25 cellular contexts compared by ENCODE assay signal in the genomic region with DNA sequence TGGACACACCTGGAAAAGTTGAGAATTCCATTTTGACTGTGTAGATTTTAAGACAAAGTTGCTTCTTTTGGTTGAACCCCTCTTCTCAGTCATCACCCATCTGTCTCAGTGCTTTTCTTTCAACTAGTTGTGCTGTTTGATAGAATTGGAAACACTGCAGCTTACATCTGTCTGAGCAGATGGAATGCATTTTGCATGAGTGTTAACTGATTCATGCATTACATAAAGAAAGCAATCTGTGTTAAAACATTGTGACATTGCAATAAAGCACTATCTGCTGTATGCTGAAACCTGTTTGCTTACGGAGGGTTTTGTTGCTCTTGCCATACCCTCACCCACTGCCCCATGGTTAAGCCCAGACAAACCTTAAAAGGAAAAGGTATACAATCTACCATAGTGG. TPM values are rescaled to one million over a fixed set of nuclear protein-coding genes. Genes with fewer than 3 reads are reported as not detected.
DNase-seq lines count a peak whose midpoint lies in the region; ATAC-seq and TF ChIP-seq lines count a peak whose summit lies in the region.
"Had no signal": no experiment of that assay in that cellular context is flagged by ENCODE, and none has a peak within 500 bp of the region (broad histone marks: within the 10 kb centered on the region; RNA-seq: fewer than 3 reads in every experiment).

No MANE protein-coding gene starts in this region.

- no peak overlapping the region for H3K23ac ChIP-seq in mesenchymal stem cell (ENCODE audit: low read length in 2 of 2)

- intact Hi-C loops in transverse colon (cut with DNase I; ENCODE audit: low total_unique reads), result no loop called here

- H2BK120ac ChIP-seq in mesenchymal stem cell (ENCODE audit: low read depth, low read length), result no peak overlapping the region

- H3K9me3 ChIP-seq in adipocyte (ENCODE audit: control insufficient read depth, low read length) (no peaks in the 10 kb centered on the region), mesenchymal stem cell (ENCODE audit: control insufficient read depth, low read length) (no peaks in the 10 kb centered on the region), T-helper 17 cell (ENCODE audit: control insufficient read depth, low read length, poor library complexity, severe bottlenecking) (no peaks in the 10 kb centered on the region), transverse colon (no peaks in the 10 kb centered on the region)

- WGBS in mesenchymal stem cell, result no CpG with 5 or more reads among the region's 1 CpG
- WGBS in transverse colon (ENCODE audit: low coverage in 1 of 2), 2 donors, result 40 to 52% methylated on average over 1 of the region's 1 CpG

- no peak overlapping the region for H3K14ac ChIP-seq in mesenchymal stem cell (ENCODE audit: low read length in 2 of 2)

- no peaks in the 10 kb centered on the region for H3K27me3 Mint-ChIP-seq in T-helper 17 cell
- H3K27me3 Mint-ChIP-seq: CD4-positive, alpha-beta T cell had no signal

- TF ChIP-seq POLR2A in transverse colon (IDR thresholded peaks at IDR 0.05), result no peak

- no peak overlapping the region for H2BK12ac ChIP-seq in mesenchymal stem cell (ENCODE audit: low read length in 2 of 2)

- H3K36me3 ChIP-seq in adipocyte (ENCODE audit: control insufficient read depth, insufficient read depth, low read length, severe bottlenecking), result no peaks in the 10 kb centered on the region
- H3K36me3 ChIP-seq in brain microvascular endothelial cell (replicated peaks), result no peaks in the 10 kb centered on the region
- no peaks in the 10 kb centered on the region for H3K36me3 ChIP-seq in mesenchymal stem cell (ENCODE audit: control insufficient read depth in 1 of 2, insufficient read depth in 2 of 2, low read depth in 1 of 2, low read length in 2 of 2)
- no peaks in the 10 kb centered on the region for H3K36me3 ChIP-seq in transverse colon

- no peak overlapping the region for H3K9ac ChIP-seq in adipocyte (ENCODE audit: low read length)
- no peak overlapping the region for H3K9ac ChIP-seq in mesenchymal stem cell (ENCODE audit: low read length)

- H3K79me1 ChIP-seq in mesenchymal stem cell (replicated peaks; ENCODE audit: low read length, poor library complexity, severe bottlenecking), result peaks cover 1% of the 10 kb centered on the region

- peak; percentile 31 for DNase-seq in adipocyte (ENCODE audit: low read depth)
- peak; percentile 6 for DNase-seq in brain microvascular endothelial cell
- DNase-seq in fibroblast of mammary gland (ENCODE audit: low read depth), result peak; percentile 12
- no peak for DNase-seq in mesenchymal stem cell
- DNase-seq in T-helper 17 cell, result no peak
- no peak for DNase-seq in transverse colon
- DNase-seq in DMS53 treated with DMSO at 0.1 percent for 48 hours (lab: John Stamatoyannopoulos, UW; ENCODE audit: unreplicated experiment), result no peak
- DNase-seq: CD4-positive, alpha-beta T cell; COR-L47; DMS79 treated with DMSO at 0.1 percent for 48 hours; HCEC 1CT; KBM-7; MM.1S; NCI-H1048; NCI-H187; NCI-H446 treated with DMSO at 0.1 percent for 48 hours; SIG-M5 had no signal

- H3K4me2 ChIP-seq in mesenchymal stem cell (ENCODE audit: low read length, poor library complexity, severe bottlenecking), result no peak overlapping the region
- H3K4me2 ChIP-seq: GM23338 had no signal

- no peaks in the 10 kb centered on the region for H3K36me3 Mint-ChIP-seq in T-helper 17 cell (ENCODE audit: low read depth)

- H3K27me3 ChIP-seq in adipocyte (replicated peaks; ENCODE audit: control insufficient read depth, insufficient read depth, low read length), result peaks cover 7% of the 10 kb centered on the region
- no peaks in the 10 kb centered on the region for H3K27me3 ChIP-seq in brain microvascular endothelial cell (replicated peaks)
- peaks cover 0 to 17% of the 10 kb centered on the region in 2 experiments for H3K27me3 ChIP-seq in mesenchymal stem cell (ENCODE audit: control insufficient read depth in 1 of 2, insufficient read depth in 1 of 2, low read length in 2 of 2)
- H3K27me3 ChIP-seq in transverse colon, result no peaks in the 10 kb centered on the region

- no peak overlapping the region for H3K27ac Mint-ChIP-seq in T-helper 17 cell
- H3K27ac Mint-ChIP-seq: CD4-positive, alpha-beta T cell; GM23338 had no signal

- H2BK15ac ChIP-seq in mesenchymal stem cell (ENCODE audit: low read depth, poor library complexity, severe bottlenecking), result no peak overlapping the region

- H4K91ac ChIP-seq in mesenchymal stem cell (ENCODE audit: low read length), result no peak overlapping the region

- no peaks in the 10 kb centered on the region for H3K4me1 Mint-ChIP-seq in T-helper 17 cell

- H3K18ac ChIP-seq in mesenchymal stem cell (ENCODE audit: low read depth in 1 of 2, low read length in 2 of 2), result no peak overlapping the region

- H3K4ac ChIP-seq in mesenchymal stem cell (ENCODE audit: low read depth in 1 of 2, low read length in 2 of 2), result no peak overlapping the region

- H3K4me3 Mint-ChIP-seq in T-helper 17 cell, result no peak overlapping the region
- H3K4me3 Mint-ChIP-seq: CD4-positive, alpha-beta T cell; GM23338 had no signal

- H2BK5ac ChIP-seq in mesenchymal stem cell (ENCODE audit: low read depth, low read length, poor library complexity, severe bottlenecking), result no peak overlapping the region

- ATAC-seq in T-helper 17 cell (no peak), GM19452 (IDR thresholded peaks at IDR 0.05; ENCODE audit: unreplicated experiment) (no peak)
- ATAC-seq: GM12878, GM23338, HepG2, Panc1 had no signal

- H4K8ac ChIP-seq in mesenchymal stem cell (ENCODE audit: low read length), result no peak overlapping the region

- H3K4me1 ChIP-seq in adipocyte (ENCODE audit: control insufficient read depth, insufficient read depth, low read length), result no peaks in the 10 kb centered on the region
- H3K4me1 ChIP-seq in mesenchymal stem cell (ENCODE audit: control insufficient read depth, insufficient read depth, low read depth, low read length), result no peaks in the 10 kb centered on the region
- H3K4me1 ChIP-seq in transverse colon, result no peaks in the 10 kb centered on the region

- in situ Hi-C loops in brain microvascular endothelial cell (cut with HindIII; ENCODE audit: low pct_ligation_motif_present, low sequenced_read_pairs) (no loop called here), transverse colon (cut with MboI; ENCODE audit: low pct_ligation_motif_present in 1 of 4, low pct_unique_long_range_greater_than_20kb in 1 of 4, low sequenced_read_pairs in 3 of 4) (no loop called here)

- H3K4me3 ChIP-seq in adipocyte (ENCODE audit: low read length) (no peak overlapping the region), brain microvascular endothelial cell (ENCODE audit: low read depth, low read length) (no peak overlapping the region), fibroblast of mammary gland (ENCODE audit: control insufficient read depth, low read depth, low read length) (no peak overlapping the region), mesenchymal stem cell (ENCODE audit: insufficient read depth in 1 of 2, low read depth in 1 of 2, low read length in 2 of 2) (no peak overlapping the region), transverse colon (no peak overlapping the region)
- H3K4me3 ChIP-seq: GM12878, GM23338 had no signal

- TF ChIP-seq CTCF in brain microvascular endothelial cell (IDR thresholded peaks at IDR 0.05; ENCODE audit: low read depth, low read length, missing control alignments) (no peak), fibroblast of mammary gland (conservative IDR thresholded peaks at IDR 0.05; ENCODE audit: control insufficient read depth, insufficient read depth, low read depth, low read length) (no peak), transverse colon (IDR thresholded peaks at IDR 0.05) (no peak)

- TF ChIP-seq EP300 in transverse colon (IDR thresholded peaks at IDR 0.05; ENCODE audit: low read depth), result no peak

- H2AFZ ChIP-seq in mesenchymal stem cell (ENCODE audit: low read depth, low read length), result no peak overlapping the region
- H2AFZ ChIP-seq: GM23338 had no signal

- H2AK5ac ChIP-seq in mesenchymal stem cell (ENCODE audit: low read length, severe bottlenecking), result no peak overlapping the region

- no peak overlapping the region for H3K27ac ChIP-seq in brain microvascular endothelial cell
- peak overlapping the region; percentile 26 for H3K27ac ChIP-seq in mesenchymal stem cell (ENCODE audit: low read length, poor library complexity, severe bottlenecking)
- H3K27ac ChIP-seq in transverse colon, result no peak overlapping the region
- H3K27ac ChIP-seq: HL-60 had no signal

RNA-seq across cellular contexts. Expression of a gene that starts 47.3 kb away (rescaled TPM):
- polyA plus RNA-seq in mesenchymal stem cell (2013, experiment 1 of 2), result 10.1 TPM
- 9.8 TPM for polyA plus RNA-seq in mesenchymal stem cell (2013, experiment 2 of 2)
- total RNA-seq in T-helper 17 cell (not detected), transverse colon (1 to 10 TPM in 1 of 4 donors, under 1 TPM in 3; under 0.01 to 1.6 (median 0.43) TPM)
- total RNA-seq: A673; CD4-positive, alpha-beta T cell; HepG2; HT-29 had no signal
- polyA plus RNA-seq: GM12878, HepG2 had no signal

Comparison
In these comparisons a context has a peak if more than half of its experiments do, and no peak if none do; other contexts are left out.
1. DNase-seq: peak in adipocyte (single experiment), brain microvascular endothelial cell (single experiment) and fibroblast of mammary gland (single experiment); none in mesenchymal stem cell (single experiment), T-helper 17 cell (0 of 3), transverse colon (single experiment) and DMS53 treated with DMSO at 0.1 percent for 48 hours (single experiment).